ENCODE assay signal across 1 cellular context in the genomic region with DNA sequence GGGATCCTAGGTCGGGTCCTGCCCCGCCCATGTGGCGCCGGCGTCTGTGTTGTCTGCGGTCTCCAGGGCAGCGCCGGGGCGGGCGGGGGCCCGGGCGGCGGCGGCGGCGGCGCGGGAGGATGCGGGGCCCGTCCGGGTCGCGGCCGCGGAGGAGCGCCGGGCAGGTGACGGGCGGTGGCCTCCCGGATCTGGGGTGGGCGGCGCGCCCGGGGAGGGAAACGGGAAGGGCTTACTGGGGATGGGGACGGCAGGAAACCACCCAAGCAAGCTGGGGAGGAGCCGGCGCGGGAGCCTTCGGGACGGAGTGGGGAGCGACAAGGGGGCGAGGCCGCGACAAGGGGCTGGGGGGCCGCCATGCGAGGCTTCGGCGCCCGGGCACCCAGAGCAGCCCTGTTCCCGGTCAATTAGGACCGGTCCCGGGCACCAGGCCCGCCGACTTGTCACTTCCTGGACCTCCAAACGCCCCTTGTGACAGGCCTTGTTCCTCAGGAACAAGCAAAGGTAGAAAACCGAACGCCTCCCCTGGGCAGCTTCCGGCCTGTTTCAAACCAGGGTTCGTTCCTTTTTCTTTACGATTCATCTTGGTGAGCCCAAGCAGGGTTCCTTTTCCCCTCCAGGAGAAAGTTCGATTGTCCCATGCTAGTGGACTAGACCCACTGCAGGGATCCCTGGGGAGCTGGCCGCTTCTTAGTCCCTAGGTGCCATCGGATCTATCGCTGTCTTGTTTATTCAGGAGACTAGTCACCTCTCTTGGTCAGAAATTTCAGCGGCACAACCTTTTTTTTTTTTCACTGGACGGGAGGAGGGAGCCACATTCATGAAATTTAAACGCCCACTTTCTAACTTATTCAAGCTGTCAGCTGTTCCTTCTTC.
TF ChIP-seq lines count a peak whose summit lies in the region.

No MANE protein-coding gene starts in this region.

TF ChIP-seq in HEK293, 187 proteins besides CTCF, POLR2A, EP300 and RAD21 (continued from another document and continues in another):
- TF ChIP-seq, protein P1, sequence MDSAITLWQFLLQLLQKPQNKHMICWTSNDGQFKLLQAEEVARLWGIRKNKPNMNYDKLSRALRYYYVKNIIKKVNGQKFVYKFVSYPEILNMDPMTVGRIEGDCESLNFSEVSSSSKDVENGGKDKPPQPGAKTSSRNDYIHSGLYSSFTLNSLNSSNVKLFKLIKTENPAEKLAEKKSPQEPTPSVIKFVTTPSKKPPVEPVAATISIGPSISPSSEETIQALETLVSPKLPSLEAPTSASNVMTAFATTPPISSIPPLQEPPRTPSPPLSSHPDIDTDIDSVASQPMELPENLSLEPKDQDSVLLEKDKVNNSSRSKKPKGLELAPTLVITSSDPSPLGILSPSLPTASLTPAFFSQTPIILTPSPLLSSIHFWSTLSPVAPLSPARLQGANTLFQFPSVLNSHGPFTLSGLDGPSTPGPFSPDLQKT (IDR thresholded peaks at IDR 0.05; ENCODE audit: borderline replicate concordance, low read depth, low read length) = no peak
- TF ChIP-seq EGR2 (tag by site-specific recombination; IDR thresholded peaks at IDR 0.05; ENCODE audit: low read depth) (no peak), ZNF837 (tag by site-specific recombination; IDR thresholded peaks at IDR 0.05) (no peak), KLF1 (tag by site-specific recombination; IDR thresholded peaks at IDR 0.05) (no peak), ZBTB8A (tag by site-specific recombination; IDR thresholded peaks at IDR 0.05) (peak; percentile 79), SP3 (tag by site-specific recombination; IDR thresholded peaks at IDR 0.05) (peak; percentile 39; the same call in 1 of the 2 replicates), ZNF202 (tag by site-specific recombination; IDR thresholded peaks at IDR 0.05; ENCODE audit: borderline replicate concordance) (no peak), ZFP69B (tag by site-specific recombination; IDR thresholded peaks at IDR 0.05) (no peak), ZFP37 (tag by site-specific recombination; IDR thresholded peaks at IDR 0.05) (no peak), ZSCAN16 (tag by site-specific recombination; IDR thresholded peaks at IDR 0.05) (0 out of 2 replicates have a peak, but pooled peaks have one; percentile 16), ZBTB48 (tag by site-specific recombination; IDR thresholded peaks at IDR 0.05) (peak; percentile 85), ZNF341 (tag by site-specific recombination; IDR thresholded peaks at IDR 0.05; ENCODE audit: low read depth) (peak; percentile 2), ZNF335 (tag by site-specific recombination; conservative IDR thresholded peaks at IDR 0.05) (peak; percentile 78), GLIS2 (tag by site-specific recombination; IDR thresholded peaks at IDR 0.05) (peak; percentile 65), ZBTB20 (tag by site-specific recombination; IDR thresholded peaks at IDR 0.05) (peak; percentile 96), ZNF785 (tag by site-specific recombination; IDR thresholded peaks at IDR 0.05) (no peak), ZXDB (tag by site-specific recombination; IDR thresholded peaks at IDR 0.05) (0 out of 2 replicates have a peak, but pooled peaks have one; percentile 13), KLF10 (tag by site-specific recombination; IDR thresholded peaks at IDR 0.05) (no peak), ZNF426 (tag by site-specific recombination; IDR thresholded peaks at IDR 0.05) (no peak), PRDM1 (tag by site-specific recombination; IDR thresholded peaks at IDR 0.05) (peak; percentile 8; the same call in 1 of the 2 replicates), SP2 (tag by site-specific recombination; IDR thresholded peaks at IDR 0.05) (peak; percentile 66), ZIC2 (tag by site-specific recombination; IDR thresholded peaks at IDR 0.05) (peak; percentile 83), SP7 (tag by site-specific recombination; IDR thresholded peaks at IDR 0.05) (0 out of 2 replicates have a peak, but pooled peaks have one; percentile 6)
- TF ChIP-seq, protein P2, sequence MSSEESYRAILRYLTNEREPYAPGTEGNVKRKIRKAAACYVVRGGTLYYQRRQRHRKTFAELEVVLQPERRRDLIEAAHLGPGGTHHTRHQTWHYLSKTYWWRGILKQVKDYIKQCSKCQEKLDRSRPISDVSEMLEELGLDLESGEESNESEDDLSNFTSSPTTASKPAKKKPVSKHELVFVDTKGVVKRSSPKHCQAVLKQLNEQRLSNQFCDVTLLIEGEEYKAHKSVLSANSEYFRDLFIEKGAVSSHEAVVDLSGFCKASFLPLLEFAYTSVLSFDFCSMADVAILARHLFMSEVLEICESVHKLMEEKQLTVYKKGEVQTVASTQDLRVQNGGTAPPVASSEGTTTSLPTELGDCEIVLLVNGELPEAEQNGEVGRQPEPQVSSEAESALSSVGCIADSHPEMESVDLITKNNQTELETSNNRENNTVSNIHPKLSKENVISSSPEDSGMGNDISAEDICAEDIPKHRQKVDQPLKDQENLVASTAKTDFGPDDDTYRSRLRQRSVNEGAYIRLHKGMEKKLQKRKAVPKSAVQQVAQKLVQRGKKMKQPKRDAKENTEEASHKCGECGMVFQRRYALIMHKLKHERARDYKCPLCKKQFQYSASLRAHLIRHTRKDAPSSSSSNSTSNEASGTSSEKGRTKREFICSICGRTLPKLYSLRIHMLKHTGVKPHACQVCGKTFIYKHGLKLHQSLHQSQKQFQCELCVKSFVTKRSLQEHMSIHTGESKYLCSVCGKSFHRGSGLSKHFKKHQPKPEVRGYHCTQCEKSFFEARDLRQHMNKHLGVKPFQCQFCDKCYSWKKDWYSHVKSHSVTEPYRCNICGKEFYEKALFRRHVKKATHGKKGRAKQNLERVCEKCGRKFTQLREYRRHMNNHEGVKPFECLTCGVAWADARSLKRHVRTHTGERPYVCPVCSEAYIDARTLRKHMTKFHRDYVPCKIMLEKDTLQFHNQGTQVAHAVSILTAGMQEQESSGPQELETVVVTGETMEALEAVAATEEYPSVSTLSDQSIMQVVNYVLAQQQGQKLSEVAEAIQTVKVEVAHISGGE (tag by site-specific recombination; conservative IDR thresholded peaks at IDR 0.05; ENCODE audit: low read depth) = peak; percentile 80
- TF ChIP-seq, protein P3, sequence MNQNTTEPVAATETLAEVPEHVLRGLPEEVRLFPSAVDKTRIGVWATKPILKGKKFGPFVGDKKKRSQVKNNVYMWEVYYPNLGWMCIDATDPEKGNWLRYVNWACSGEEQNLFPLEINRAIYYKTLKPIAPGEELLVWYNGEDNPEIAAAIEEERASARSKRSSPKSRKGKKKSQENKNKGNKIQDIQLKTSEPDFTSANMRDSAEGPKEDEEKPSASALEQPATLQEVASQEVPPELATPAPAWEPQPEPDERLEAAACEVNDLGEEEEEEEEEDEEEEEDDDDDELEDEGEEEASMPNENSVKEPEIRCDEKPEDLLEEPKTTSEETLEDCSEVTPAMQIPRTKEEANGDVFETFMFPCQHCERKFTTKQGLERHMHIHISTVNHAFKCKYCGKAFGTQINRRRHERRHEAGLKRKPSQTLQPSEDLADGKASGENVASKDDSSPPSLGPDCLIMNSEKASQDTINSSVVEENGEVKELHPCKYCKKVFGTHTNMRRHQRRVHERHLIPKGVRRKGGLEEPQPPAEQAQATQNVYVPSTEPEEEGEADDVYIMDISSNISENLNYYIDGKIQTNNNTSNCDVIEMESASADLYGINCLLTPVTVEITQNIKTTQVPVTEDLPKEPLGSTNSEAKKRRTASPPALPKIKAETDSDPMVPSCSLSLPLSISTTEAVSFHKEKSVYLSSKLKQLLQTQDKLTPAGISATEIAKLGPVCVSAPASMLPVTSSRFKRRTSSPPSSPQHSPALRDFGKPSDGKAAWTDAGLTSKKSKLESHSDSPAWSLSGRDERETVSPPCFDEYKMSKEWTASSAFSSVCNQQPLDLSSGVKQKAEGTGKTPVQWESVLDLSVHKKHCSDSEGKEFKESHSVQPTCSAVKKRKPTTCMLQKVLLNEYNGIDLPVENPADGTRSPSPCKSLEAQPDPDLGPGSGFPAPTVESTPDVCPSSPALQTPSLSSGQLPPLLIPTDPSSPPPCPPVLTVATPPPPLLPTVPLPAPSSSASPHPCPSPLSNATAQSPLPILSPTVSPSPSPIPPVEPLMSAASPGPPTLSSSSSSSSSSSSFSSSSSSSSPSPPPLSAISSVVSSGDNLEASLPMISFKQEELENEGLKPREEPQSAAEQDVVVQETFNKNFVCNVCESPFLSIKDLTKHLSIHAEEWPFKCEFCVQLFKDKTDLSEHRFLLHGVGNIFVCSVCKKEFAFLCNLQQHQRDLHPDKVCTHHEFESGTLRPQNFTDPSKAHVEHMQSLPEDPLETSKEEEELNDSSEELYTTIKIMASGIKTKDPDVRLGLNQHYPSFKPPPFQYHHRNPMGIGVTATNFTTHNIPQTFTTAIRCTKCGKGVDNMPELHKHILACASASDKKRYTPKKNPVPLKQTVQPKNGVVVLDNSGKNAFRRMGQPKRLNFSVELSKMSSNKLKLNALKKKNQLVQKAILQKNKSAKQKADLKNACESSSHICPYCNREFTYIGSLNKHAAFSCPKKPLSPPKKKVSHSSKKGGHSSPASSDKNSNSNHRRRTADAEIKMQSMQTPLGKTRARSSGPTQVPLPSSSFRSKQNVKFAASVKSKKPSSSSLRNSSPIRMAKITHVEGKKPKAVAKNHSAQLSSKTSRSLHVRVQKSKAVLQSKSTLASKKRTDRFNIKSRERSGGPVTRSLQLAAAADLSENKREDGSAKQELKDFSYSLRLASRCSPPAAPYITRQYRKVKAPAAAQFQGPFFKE (tag by site-specific recombination; IDR thresholded peaks at IDR 0.05; ENCODE audit: borderline replicate concordance) = no peak
- TF ChIP-seq, protein P4, sequence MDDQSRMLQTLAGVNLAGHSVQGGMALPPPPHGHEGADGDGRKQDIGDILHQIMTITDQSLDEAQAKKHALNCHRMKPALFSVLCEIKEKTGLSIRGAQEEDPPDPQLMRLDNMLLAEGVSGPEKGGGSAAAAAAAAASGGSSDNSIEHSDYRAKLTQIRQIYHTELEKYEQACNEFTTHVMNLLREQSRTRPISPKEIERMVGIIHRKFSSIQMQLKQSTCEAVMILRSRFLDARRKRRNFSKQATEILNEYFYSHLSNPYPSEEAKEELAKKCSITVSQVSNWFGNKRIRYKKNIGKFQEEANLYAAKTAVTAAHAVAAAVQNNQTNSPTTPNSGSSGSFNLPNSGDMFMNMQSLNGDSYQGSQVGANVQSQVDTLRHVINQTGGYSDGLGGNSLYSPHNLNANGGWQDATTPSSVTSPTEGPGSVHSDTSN (CRISPR knock-in tag; IDR thresholded peaks at IDR 0.05) = peak; percentile 49; the same call in 1 of the 2 replicates
- TF ChIP-seq, protein P5, sequence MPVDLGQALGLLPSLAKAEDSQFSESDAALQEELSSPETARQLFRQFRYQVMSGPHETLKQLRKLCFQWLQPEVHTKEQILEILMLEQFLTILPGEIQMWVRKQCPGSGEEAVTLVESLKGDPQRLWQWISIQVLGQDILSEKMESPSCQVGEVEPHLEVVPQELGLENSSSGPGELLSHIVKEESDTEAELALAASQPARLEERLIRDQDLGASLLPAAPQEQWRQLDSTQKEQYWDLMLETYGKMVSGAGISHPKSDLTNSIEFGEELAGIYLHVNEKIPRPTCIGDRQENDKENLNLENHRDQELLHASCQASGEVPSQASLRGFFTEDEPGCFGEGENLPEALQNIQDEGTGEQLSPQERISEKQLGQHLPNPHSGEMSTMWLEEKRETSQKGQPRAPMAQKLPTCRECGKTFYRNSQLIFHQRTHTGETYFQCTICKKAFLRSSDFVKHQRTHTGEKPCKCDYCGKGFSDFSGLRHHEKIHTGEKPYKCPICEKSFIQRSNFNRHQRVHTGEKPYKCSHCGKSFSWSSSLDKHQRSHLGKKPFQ (tag by site-specific recombination; IDR thresholded peaks at IDR 0.05) = no peak
- TF ChIP-seq, protein P6, sequence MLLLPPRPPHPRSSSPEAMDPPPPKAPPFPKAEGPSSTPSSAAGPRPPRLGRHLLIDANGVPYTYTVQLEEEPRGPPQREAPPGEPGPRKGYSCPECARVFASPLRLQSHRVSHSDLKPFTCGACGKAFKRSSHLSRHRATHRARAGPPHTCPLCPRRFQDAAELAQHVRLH (tag by site-specific recombination; IDR thresholded peaks at IDR 0.05) = 0 out of 2 replicates have a peak, but pooled peaks have one; percentile 16
- TF ChIP-seq, protein P7, sequence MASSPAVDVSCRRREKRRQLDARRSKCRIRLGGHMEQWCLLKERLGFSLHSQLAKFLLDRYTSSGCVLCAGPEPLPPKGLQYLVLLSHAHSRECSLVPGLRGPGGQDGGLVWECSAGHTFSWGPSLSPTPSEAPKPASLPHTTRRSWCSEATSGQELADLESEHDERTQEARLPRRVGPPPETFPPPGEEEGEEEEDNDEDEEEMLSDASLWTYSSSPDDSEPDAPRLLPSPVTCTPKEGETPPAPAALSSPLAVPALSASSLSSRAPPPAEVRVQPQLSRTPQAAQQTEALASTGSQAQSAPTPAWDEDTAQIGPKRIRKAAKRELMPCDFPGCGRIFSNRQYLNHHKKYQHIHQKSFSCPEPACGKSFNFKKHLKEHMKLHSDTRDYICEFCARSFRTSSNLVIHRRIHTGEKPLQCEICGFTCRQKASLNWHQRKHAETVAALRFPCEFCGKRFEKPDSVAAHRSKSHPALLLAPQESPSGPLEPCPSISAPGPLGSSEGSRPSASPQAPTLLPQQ (tag by site-specific recombination; IDR thresholded peaks at IDR 0.05) = peak; percentile 10; the same call in 1 of the 2 replicates
- TF ChIP-seq, protein P8, sequence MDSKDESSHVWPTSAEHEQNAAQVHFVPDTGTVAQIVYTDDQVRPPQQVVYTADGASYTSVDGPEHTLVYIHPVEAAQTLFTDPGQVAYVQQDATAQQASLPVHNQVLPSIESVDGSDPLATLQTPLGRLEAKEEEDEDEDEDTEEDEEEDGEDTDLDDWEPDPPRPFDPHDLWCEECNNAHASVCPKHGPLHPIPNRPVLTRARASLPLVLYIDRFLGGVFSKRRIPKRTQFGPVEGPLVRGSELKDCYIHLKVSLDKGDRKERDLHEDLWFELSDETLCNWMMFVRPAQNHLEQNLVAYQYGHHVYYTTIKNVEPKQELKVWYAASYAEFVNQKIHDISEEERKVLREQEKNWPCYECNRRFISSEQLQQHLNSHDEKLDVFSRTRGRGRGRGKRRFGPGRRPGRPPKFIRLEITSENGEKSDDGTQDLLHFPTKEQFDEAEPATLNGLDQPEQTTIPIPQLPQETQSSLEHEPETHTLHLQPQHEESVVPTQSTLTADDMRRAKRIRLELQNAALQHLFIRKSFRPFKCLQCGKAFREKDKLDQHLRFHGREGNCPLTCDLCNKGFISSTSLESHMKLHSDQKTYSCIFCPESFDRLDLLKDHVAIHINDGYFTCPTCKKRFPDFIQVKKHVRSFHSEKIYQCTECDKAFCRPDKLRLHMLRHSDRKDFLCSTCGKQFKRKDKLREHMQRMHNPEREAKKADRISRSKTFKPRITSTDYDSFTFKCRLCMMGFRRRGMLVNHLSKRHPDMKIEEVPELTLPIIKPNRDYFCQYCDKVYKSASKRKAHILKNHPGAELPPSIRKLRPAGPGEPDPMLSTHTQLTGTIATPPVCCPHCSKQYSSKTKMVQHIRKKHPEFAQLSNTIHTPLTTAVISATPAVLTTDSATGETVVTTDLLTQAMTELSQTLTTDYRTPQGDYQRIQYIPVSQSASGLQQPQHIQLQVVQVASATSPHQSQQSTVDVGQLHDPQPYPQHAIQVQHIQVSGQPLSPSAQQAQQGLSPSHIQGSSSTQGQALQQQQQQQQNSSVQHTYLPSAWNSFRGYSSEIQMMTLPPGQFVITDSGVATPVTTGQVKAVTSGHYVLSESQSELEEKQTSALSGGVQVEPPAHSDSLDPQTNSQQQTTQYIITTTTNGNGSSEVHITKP (tag by site-specific recombination; IDR thresholded peaks at IDR 0.05) = peak; percentile 93
- TF ChIP-seq, protein P9, sequence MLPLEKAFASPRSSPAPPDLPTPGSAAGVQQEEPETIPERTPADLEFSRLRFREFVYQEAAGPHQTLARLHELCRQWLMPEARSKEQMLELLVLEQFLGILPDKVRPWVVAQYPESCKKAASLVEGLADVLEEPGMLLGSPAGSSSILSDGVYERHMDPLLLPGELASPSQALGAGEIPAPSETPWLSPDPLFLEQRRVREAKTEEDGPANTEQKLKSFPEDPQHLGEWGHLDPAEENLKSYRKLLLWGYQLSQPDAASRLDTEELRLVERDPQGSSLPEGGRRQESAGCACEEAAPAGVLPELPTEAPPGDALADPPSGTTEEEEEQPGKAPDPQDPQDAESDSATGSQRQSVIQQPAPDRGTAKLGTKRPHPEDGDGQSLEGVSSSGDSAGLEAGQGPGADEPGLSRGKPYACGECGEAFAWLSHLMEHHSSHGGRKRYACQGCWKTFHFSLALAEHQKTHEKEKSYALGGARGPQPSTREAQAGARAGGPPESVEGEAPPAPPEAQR (tag by site-specific recombination; IDR thresholded peaks at IDR 0.05) = no peak
